31 cellular contexts compared by ENCODE assay signal in genomic region chr12:52291267-52291935, GRCh38. TPM values are rescaled to one million over a fixed set of nuclear protein-coding genes. Genes with fewer than 3 reads are reported as not detected.
A peak's percentile ranks its signal among the peaks of the same experiment; 100 is the strongest.
DNase-seq lines count a peak whose midpoint lies in the region; TF ChIP-seq lines count a peak whose summit lies in the region.
"Had no signal": no experiment of that assay in that cellular context is flagged by ENCODE, and none has a peak within 500 bp of the region (broad histone marks: within the 10 kb centered on the region; RNA-seq: fewer than 3 reads in every experiment).

TSS of gene KRT81 (minus strand) at chr12:52291534. CDS start at chr12:52291465, 69 bp downstream.

- H3K4me1 Mint-ChIP-seq in MCF 10A (ENCODE audit: insufficient read depth, unreplicated experiment): peaks cover 26% of the 10 kb centered on the region
- peaks cover 9% of the 10 kb centered on the region for H3K4me1 Mint-ChIP-seq in activated CD4-positive, alpha-beta T cell treated with anti-CD3 and anti-CD28 coated beads, Interleukin-2, amount 10 ng/mL, durations not matched to agents 24 days and 14 days

- no peak for TF ChIP-seq CTCF in MCF 10A (IDR thresholded peaks at IDR 0.05; ENCODE audit: unreplicated experiment)
- no peak for TF ChIP-seq CTCF in breast epithelium (IDR thresholded peaks at IDR 0.05)

- H3K36me3 Mint-ChIP-seq in MCF 10A (ENCODE audit: insufficient read depth, unreplicated experiment): peaks cover 13% of the 10 kb centered on the region
- no peaks in the 10 kb centered on the region for H3K36me3 Mint-ChIP-seq in activated CD4-positive, alpha-beta T cell treated with anti-CD3 and anti-CD28 coated beads, Interleukin-2, amount 10 ng/mL, durations not matched to agents 24 days and 14 days (ENCODE audit: low read depth)

- CTCF ChIA-PET in MCF 10A (lab: Yijun Ruan, JAX): no interaction called here

- no peaks in the 10 kb centered on the region for H3K27me3 Mint-ChIP-seq in MCF 10A (ENCODE audit: insufficient read depth, unreplicated experiment)
- H3K27me3 Mint-ChIP-seq in activated CD4-positive, alpha-beta T cell treated with anti-CD3 and anti-CD28 coated beads, Interleukin-2, amount 10 ng/mL, durations not matched to agents 24 days and 14 days: peaks cover 30% of the 10 kb centered on the region

- no peak within 1 kb of the TSS for H3K27ac Mint-ChIP-seq in MCF 10A (ENCODE audit: low read depth, unreplicated experiment)
- no peak within 1 kb of the TSS for H3K27ac Mint-ChIP-seq in activated CD4-positive, alpha-beta T cell treated with anti-CD3 and anti-CD28 coated beads, Interleukin-2, amount 10 ng/mL, durations not matched to agents 24 days and 14 days
- H3K27ac Mint-ChIP-seq: nephron had no signal

- no peaks in the 10 kb centered on the region for H3K4me1 ChIP-seq in breast epithelium
- H3K4me1 ChIP-seq: heart right ventricle had no signal

- DNase-seq in MCF 10A (ENCODE audit: unreplicated experiment) (no peak), breast epithelium (ENCODE audit: low spot score in 2 of 2) (no peak), M059J (ENCODE audit: low read depth) (no peak), left kidney (ENCODE audit: low read depth, low spot score) (peak; percentile 8), ureter (ENCODE audit: low spot score) (peak; percentile 15), DMS53 treated with DMSO at 0.1 percent for 48 hours (lab: John Stamatoyannopoulos, UW; ENCODE audit: unreplicated experiment) (no peak)
- no peak for DNase-seq in activated CD4-positive, alpha-beta T cell treated with anti-CD3 and anti-CD28 coated beads, Interleukin-2, amount 50 U/mL, for 4 hours
- DNase-seq in activated CD4-positive, alpha-beta T cell treated with anti-CD3 and anti-CD28 coated beads, Interleukin-2, amount 10 ng/mL, durations not matched to agents 24 days and 14 days: no peak
- DNase-seq: ACHN; activated CD4-positive, alpha-beta T cell treated with anti-CD3 and anti-CD28 coated beads for 48 hours; activated naive CD4-positive, alpha-beta T cell; DMS 273 treated with DMSO at 0.1 percent for 48 hours; heart right ventricle; Karpas-422; kidney; NCI-H1436 treated with DMSO at 0.1 percent for 48 hours; NCI-H2081 treated with DMSO at 0.1 percent for 48 hours; NCI-H82; small intestine; stimulated activated naive CD4-positive, alpha-beta T cell; T1000; WERI-Rb-1 had no signal

- TF ChIP-seq POLR2A in breast epithelium (IDR thresholded peaks at IDR 0.05): no peak

- H3K4me3 Mint-ChIP-seq in MCF 10A (ENCODE audit: unreplicated experiment): no peak within 1 kb of the TSS
- H3K4me3 Mint-ChIP-seq in activated CD4-positive, alpha-beta T cell treated with anti-CD3 and anti-CD28 coated beads, Interleukin-2, amount 10 ng/mL, durations not matched to agents 24 days and 14 days: no peak within 1 kb of the TSS
- H3K4me3 Mint-ChIP-seq: central memory CD8-positive, alpha-beta T cell; nephron had no signal

- H3K36me3 ChIP-seq in breast epithelium: no peaks in the 10 kb centered on the region
- H3K36me3 ChIP-seq: BLaER1, heart right ventricle, WERI-Rb-1 had no signal

- BruUV-seq in MCF 10A (replicated peaks; lab: Mats Ljungman, UMichigan): no TSS peak

- no peaks in the 10 kb centered on the region for H3K9me3 Mint-ChIP-seq in MCF 10A (ENCODE audit: unreplicated experiment)
- no peaks in the 10 kb centered on the region for H3K9me3 Mint-ChIP-seq in activated CD4-positive, alpha-beta T cell treated with anti-CD3 and anti-CD28 coated beads, Interleukin-2, amount 10 ng/mL, durations not matched to agents 24 days and 14 days
- H3K9me3 Mint-ChIP-seq: central memory CD8-positive, alpha-beta T cell; nephron had no signal

- no peaks in the 10 kb centered on the region for H3K9me3 ChIP-seq in breast epithelium
- H3K9me3 ChIP-seq: BLaER1, heart right ventricle had no signal

- H3K27ac ChIP-seq in breast epithelium: no peak within 1 kb of the TSS
- H3K27ac ChIP-seq: BLaER1, heart right ventricle, HL-60, WERI-Rb-1 had no signal

- POLR2A ChIA-PET in MCF 10A (lab: Yijun Ruan, JAX): interaction anchor here (1.5 kb wide), 1 partner anchor 10 kb away, joined by 5 read pairs; no protein-coding TSS in a partner anchor

- H3K27me3 ChIP-seq in breast epithelium: no peaks in the 10 kb centered on the region
- H3K27me3 ChIP-seq: BLaER1 had no signal

- intact Hi-C loops in MCF 10A (cut with micrococcal nuclease): no loop called here
- intact Hi-C loops in breast epithelium (cut with DNase I; ENCODE audit: low total_unique reads): no loop called here
- intact Hi-C loops in activated CD4-positive, alpha-beta T cell treated with anti-CD3 and anti-CD28 coated beads, Interleukin-2, amount 10 ng/mL, durations not matched to agents 24 days and 14 days (cut with micrococcal nuclease): no loop called here

- no peak within 1 kb of the TSS for H3K4me3 ChIP-seq in breast epithelium
- H3K4me3 ChIP-seq: BLaER1, heart right ventricle had no signal

RNA-seq across cellular contexts. Expression of gene KRT81, which starts in this region (rescaled TPM):
- 2,023 and 2,244 TPM in 2 replicates for total RNA-seq in MCF 10A (2022)
- total RNA-seq in breast epithelium: 10 to 100 TPM in 1 of 3 donors, 1 to 10 TPM in 1, not detected in 1; 3.6 to 29.9 TPM
- 320 and 412 TPM in 2 replicates for total RNA-seq in M059J (2014; rRNA removed; shearing (Covaris generic))
- not detected for total RNA-seq in ureter
- total RNA-seq in activated CD4-positive, alpha-beta T cell treated with anti-CD3 and anti-CD28 coated beads, Interleukin-2, amount 10 ng/mL, durations not matched to agents 24 days and 14 days: not detected in 2 replicates
- total RNA-seq: frontal cortex, heart right ventricle, kidney, lung microvascular endothelial cell, osteoblast, temporal lobe, urinary bladder had no signal

Comparison
In these comparisons a context has a peak if more than half of its experiments do, and no peak if none do; other contexts are left out.
1. RNA of gene KRT81 (total RNA-seq): 2,023 to 2,244 TPM in MCF 10A and 320 to 412 TPM in M059J; 3.6 to 29.9 TPM in breast epithelium, not detected in ureter (single experiment) and not detected in activated CD4-positive, alpha-beta T cell treated with anti-CD3 and anti-CD28 coated beads, Interleukin-2, amount 10 ng/mL, durations not matched to agents 24 days and 14 days; every median in the first group is over 10 times any median in the second.
2. Peak in DNase-seq in ureter; RNA of the gene not detected or under 1 TPM.